Comparison of ENCODE assay signal across 1 cellular context in the genomic region with DNA sequence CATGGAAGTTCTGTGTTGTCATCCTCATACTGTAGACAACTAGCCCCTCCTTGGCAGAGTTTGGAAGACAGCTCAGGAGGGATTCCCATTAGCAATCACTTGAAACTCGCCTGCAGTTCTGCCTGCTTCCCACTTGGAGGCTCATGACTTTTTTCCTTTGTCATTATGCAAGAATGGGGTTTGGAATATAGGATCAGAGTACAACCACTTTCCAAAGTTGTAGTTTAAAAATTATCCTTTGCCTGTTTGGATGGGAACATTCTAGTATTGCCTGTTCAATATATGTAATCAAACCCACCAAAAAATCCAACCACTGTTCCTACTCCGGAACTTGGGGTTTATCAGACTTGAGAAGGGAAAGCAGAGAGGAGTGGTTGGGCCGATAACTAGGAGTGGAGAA.
TF ChIP-seq lines count a peak whose summit lies in the region.

No MANE protein-coding gene starts in this region.

TF ChIP-seq in H1, 55 proteins besides CTCF, POLR2A, EP300 and RAD21:
- TF ChIP-seq SRF (IDR thresholded peaks at IDR 0.05; ENCODE audit: low read depth, low read length) (no peak), CEBPB (IDR thresholded peaks at IDR 0.05; ENCODE audit: low read depth, low read length) (peak; percentile 80)
TF ChIP-seq in H1: peak in this region for 1.
